ENCODE assay signal across 9 cellular contexts in genomic region chr3:9826815-9827574, GRCh38. TPM values are rescaled to one million over a fixed set of nuclear protein-coding genes. Genes with fewer than 3 reads are reported as not detected.
A peak's percentile ranks its signal among the peaks of the same experiment; 100 is the strongest.
DNase-seq lines count a peak whose midpoint lies in the region; ATAC-seq, FAIRE-seq and TF ChIP-seq lines count a peak whose summit lies in the region.
"Had no signal": no experiment of that assay in that cellular context is flagged by ENCODE, and none has a peak within 500 bp of the region (broad histone marks: within the 10 kb centered on the region; RNA-seq: fewer than 3 reads in every experiment).

No MANE protein-coding gene starts in this region.

- H2BK120ac ChIP-seq in IMR-90 (ENCODE audit: low read depth, low read length), result no peak overlapping the region

- no peak overlapping the region for H4K8ac ChIP-seq in IMR-90 (ENCODE audit: low read depth in 2 of 2, low read length in 2 of 2)

- H3K14ac ChIP-seq in IMR-90 (replicated peaks; ENCODE audit: low read depth, low read length), result no peak overlapping the region

- no peaks in the 10 kb centered on the region for H3K27me3 ChIP-seq in IMR-90 (ENCODE audit: control insufficient read depth, insufficient read depth, low read length)

- TF ChIP-seq POLR2A in IMR-90 (IDR thresholded peaks at IDR 0.05; ENCODE audit: low read depth, low read length) (no peak), H54 (IDR thresholded peaks at IDR 0.05; ENCODE audit: low read depth, low read length) (no peak)

- DNase-seq in Calu3, result peak; percentile 43
- DNase-seq in IMR-90, result no peak
- DNase-seq in activated CD8-positive, alpha-beta T cell treated with anti-CD3 and anti-CD28 coated beads for 36 hours, result peak; percentile 51
- no peak for DNase-seq in left colon
- no peak for DNase-seq in NCI-H1105 treated with DMSO at 0.1 percent for 48 hours (lab: John Stamatoyannopoulos, UW)
- DNase-seq in H54 (ENCODE audit: insufficient read length, low spot score), result no peak

- H2BK5ac ChIP-seq in IMR-90 (ENCODE audit: low read depth, low read length, poor library complexity, severe bottlenecking), result no peak overlapping the region

- no peaks in the 10 kb centered on the region for H3K9me3 ChIP-seq in IMR-90 (ENCODE audit: control insufficient read depth, insufficient read depth, low read length)

- H3K4me1 ChIP-seq in IMR-90 (ENCODE audit: control insufficient read depth, insufficient read depth, low read length), result no peaks in the 10 kb centered on the region

- intact Hi-C loops in Calu3 (cut with micrococcal nuclease; ENCODE audit: unreplicated experiment), result no loop called here
- intact Hi-C loops in IMR-90 (cut with micrococcal nuclease), result no loop called here
- intact Hi-C loops in activated CD8-positive, alpha-beta T cell treated with anti-CD3 and anti-CD28 coated beads for 36 hours (cut with micrococcal nuclease), result no loop called here
- intact Hi-C loops in left colon (cut with DNase I, micrococcal nuclease), result no loop called here

- no TSS peak for BruUV-seq in Calu3 (replicated peaks; lab: Mats Ljungman, UMichigan)
- no TSS peak for BruUV-seq in IMR-90 (replicated peaks; lab: Mats Ljungman, UMichigan)

- peak overlapping the region; percentile 55 for H2AK9ac ChIP-seq in IMR-90 (replicated peaks; ENCODE audit: low read depth, low read length, poor library complexity)

- no peak overlapping the region for H3K27ac ChIP-seq in IMR-90 (ENCODE audit: insufficient read depth, low read length)

- CTCF ChIA-PET in Calu3 (lab: Charles Lee), result interaction anchor here (0.6 to 1.2 kb wide), 2 partner anchors 119 to 574 kb away, joined by 3 to 6 read pairs; no protein-coding TSS in a partner anchor
- CTCF ChIA-PET in IMR-90 (lab: Yijun Ruan, JAX), result no interaction called here
- CTCF ChIA-PET in activated CD8-positive, alpha-beta T cell treated with anti-CD3 and anti-CD28 coated beads for 36 hours (lab: Charles Lee), result interaction anchor here (0.7 to 2.0 kb wide), 11 partner anchors 10 to 138 kb away, joined by 3 to 6 read pairs (median 3); no protein-coding TSS in a partner anchor

- H3K4me3 Mint-ChIP-seq in Calu3 (ENCODE audit: low read depth, unreplicated experiment), result no peak overlapping the region
- no peak overlapping the region for H3K4me3 Mint-ChIP-seq in activated CD8-positive, alpha-beta T cell treated with anti-CD3 and anti-CD28 coated beads for 36 hours
- H3K4me3 Mint-ChIP-seq: central memory CD8-positive, alpha-beta T cell had no signal

- 65% methylated on average over 3 of the region's 20 CpGs; no CpG with 5 or more reads in 1 of the 2 experiments for WGBS in IMR-90 (ENCODE audit: extremely low coverage in 2 of 2, insufficient read length in 1 of 2), 2 experiments

- no peak overlapping the region for H3K27ac Mint-ChIP-seq in Calu3 (ENCODE audit: unreplicated experiment)
- H3K27ac Mint-ChIP-seq in activated CD8-positive, alpha-beta T cell treated with anti-CD3 and anti-CD28 coated beads for 36 hours, result no peak overlapping the region

- H4K91ac ChIP-seq in IMR-90 (ENCODE audit: insufficient read depth, low read depth, low read length), result no peak overlapping the region

- dilution Hi-C loops in IMR-90 (cut with HindIII; ENCODE audit: low sequenced_read_pairs, unreplicated experiment), result no loop called here

- H3K36me3 ChIP-seq in IMR-90 (ENCODE audit: control insufficient read depth, insufficient read depth, low read length), result peaks cover 20% of the 10 kb centered on the region

- H3K79me1 ChIP-seq in IMR-90 (ENCODE audit: low read depth in 1 of 2, low read length in 2 of 2), result no peaks in the 10 kb centered on the region

- no peak overlapping the region for H3K23ac ChIP-seq in IMR-90 (ENCODE audit: low read depth, low read length)

- no peaks in the 10 kb centered on the region for H3K9me3 Mint-ChIP-seq in Calu3 (ENCODE audit: low read depth, unreplicated experiment)
- H3K9me3 Mint-ChIP-seq in activated CD8-positive, alpha-beta T cell treated with anti-CD3 and anti-CD28 coated beads for 36 hours, result no peaks in the 10 kb centered on the region
- H3K9me3 Mint-ChIP-seq: central memory CD8-positive, alpha-beta T cell had no signal

- no peak overlapping the region for H4K5ac ChIP-seq in IMR-90 (ENCODE audit: low read depth, low read length)

- H3K18ac ChIP-seq in IMR-90 (ENCODE audit: low read depth, low read length), result no peak overlapping the region

- H2AFZ ChIP-seq in IMR-90 (replicated peaks; ENCODE audit: low read length, poor library complexity), result peak overlapping the region; percentile 51

- POLR2A ChIA-PET in IMR-90 (lab: Charles Lee; ENCODE audit: unreplicated experiment), result no interaction called here
- POLR2A ChIA-PET in activated CD8-positive, alpha-beta T cell treated with anti-CD3 and anti-CD28 coated beads for 36 hours (lab: Charles Lee), result interaction anchor here (1.1 to 1.4 kb wide), 2 partner anchors 13 to 16 kb away, joined by 3 to 4 read pairs; partner anchors contain the start of gene TTLL3

- H2AK5ac ChIP-seq in IMR-90 (ENCODE audit: low read depth, low read length), result no peak overlapping the region

- no peak overlapping the region for H3K56ac ChIP-seq in IMR-90 (ENCODE audit: extremely low read depth, insufficient read depth, low read length)

- no peaks in the 10 kb centered on the region for H3K4me1 Mint-ChIP-seq in Calu3 (ENCODE audit: low read depth, unreplicated experiment)
- peaks cover 7% of the 10 kb centered on the region for H3K4me1 Mint-ChIP-seq in activated CD8-positive, alpha-beta T cell treated with anti-CD3 and anti-CD28 coated beads for 36 hours (ENCODE audit: low read depth)

- ATAC-seq in IMR-90 (ENCODE audit: low read depth) (peak; percentile 37; the same call in 1 of the 2 replicates), left colon (peak; percentile 67), GM19452 (IDR thresholded peaks at IDR 0.05; ENCODE audit: unreplicated experiment) (no peak), GM18517 (IDR thresholded peaks at IDR 0.05; ENCODE audit: unreplicated experiment) (no peak)
- peak; percentile 75 for ATAC-seq in activated CD8-positive, alpha-beta T cell treated with anti-CD3 and anti-CD28 coated beads for 36 hours

- 0 out of 2 replicates have a peak, but pooled peaks cover 3% of the 10 kb centered on the region for H3K9me1 ChIP-seq in IMR-90 (ENCODE audit: insufficient read depth, low read length)

- no peak for FAIRE-seq in H54 (lab: Jason Lieb, UNC)

- H4K20me1 ChIP-seq in IMR-90 (ENCODE audit: insufficient read depth, low read length), result no peaks in the 10 kb centered on the region

- no peak for TF ChIP-seq CTCF in Calu3 (IDR thresholded peaks at IDR 0.05; ENCODE audit: unreplicated experiment)
- peak; percentile 13; the same call in 1 of the 2 replicates for TF ChIP-seq CTCF in IMR-90 (conservative IDR thresholded peaks at IDR 0.05; ENCODE audit: low read depth, low read length)
- TF ChIP-seq CTCF in activated CD8-positive, alpha-beta T cell treated with anti-CD3 and anti-CD28 coated beads for 36 hours (IDR thresholded peaks at IDR 0.05), result peak; percentile 43

- H3K9ac ChIP-seq in IMR-90 (ENCODE audit: low read depth, low read length), result no peak overlapping the region

- no peak overlapping the region for H3K4ac ChIP-seq in IMR-90 (ENCODE audit: low read depth, low read length)

- H3K27me3 Mint-ChIP-seq in Calu3 (ENCODE audit: unreplicated experiment), result no peaks in the 10 kb centered on the region
- H3K27me3 Mint-ChIP-seq in activated CD8-positive, alpha-beta T cell treated with anti-CD3 and anti-CD28 coated beads for 36 hours, result no peaks in the 10 kb centered on the region
- H3K27me3 Mint-ChIP-seq: central memory CD8-positive, alpha-beta T cell had no signal

- H3K4me3 ChIP-seq in IMR-90 (ENCODE audit: insufficient read depth, low read depth, low read length), result no peak overlapping the region

- H2BK20ac ChIP-seq in IMR-90 (ENCODE audit: low read depth, low read length), result no peak overlapping the region

- in situ Hi-C loops in IMR-90 (cut with MboI; ENCODE audit: low sequenced_read_pairs), result no loop called here

- H3K36me3 Mint-ChIP-seq in Calu3 (ENCODE audit: insufficient read depth, unreplicated experiment), result peaks cover 5% of the 10 kb centered on the region
- H3K36me3 Mint-ChIP-seq in activated CD8-positive, alpha-beta T cell treated with anti-CD3 and anti-CD28 coated beads for 36 hours (ENCODE audit: low read depth), result peaks cover 14% of the 10 kb centered on the region

- no peak overlapping the region for H2BK15ac ChIP-seq in IMR-90 (ENCODE audit: low read depth, low read length)

- no peak overlapping the region for H3K4me2 ChIP-seq in IMR-90 (ENCODE audit: low read depth, low read length)

- TF ChIP-seq RAD21 in IMR-90 (IDR thresholded peaks at IDR 0.05; ENCODE audit: low read length), result no peak; the same call in 1 of the 2 replicates

RNA-seq across cellular contexts. Expression of gene RPUSD3, which starts 16.8 kb away (rescaled TPM):
- total RNA-seq in Calu3 (2022) (30.9 and 41.7 TPM in 2 replicates), IMR-90 (2012; rRNA removed) (30.3 and 30.8 TPM in 2 replicates), left colon (10 to 100 TPM; 27.3 to 29.9 TPM)
- 49.4 and 53.0 TPM in 2 replicates for polyA plus RNA-seq in IMR-90 (2012; rRNA removed)
- polyA plus RNA-seq in IMR-90 (2012; cell fraction: cytosol; rRNA removed), result 28.1 and 48.8 TPM in 2 replicates
- polyA plus RNA-seq in IMR-90 (2012; cell fraction: nucleus; rRNA removed; ENCODE audit: low replicate concordance), result 30.5 and 49.8 TPM in 2 replicates
- 10 to 100 TPM; 78.8 to 83.5 TPM for total RNA-seq in activated CD8-positive, alpha-beta T cell treated with anti-CD3 and anti-CD28 coated beads for 36 hours

RNA-seq across cellular contexts. Expression of gene TTLL3, which starts 16.9 kb away (rescaled TPM):
- total RNA-seq in Calu3 (2022) (19.5 and 21.9 TPM in 2 replicates), IMR-90 (2012; rRNA removed) (5.8 and 6.8 TPM in 2 replicates), left colon (10 to 100 TPM; 40.2 to 47.1 TPM)
- 37.4 and 43.4 TPM in 2 replicates for polyA plus RNA-seq in IMR-90 (2012; rRNA removed)
- polyA plus RNA-seq in IMR-90 (2012; cell fraction: cytosol; rRNA removed), result 11.2 TPM in 2 replicates
- polyA plus RNA-seq in IMR-90 (2012; cell fraction: nucleus; rRNA removed; ENCODE audit: low replicate concordance), result 411 and 417 TPM in 2 replicates
- 10 to 100 TPM; 52.4 to 61.1 TPM for total RNA-seq in activated CD8-positive, alpha-beta T cell treated with anti-CD3 and anti-CD28 coated beads for 36 hours

RNA-seq across cellular contexts. Expression of gene ARPC4, which starts 34.1 kb away (rescaled TPM):
- total RNA-seq in Calu3 (2022) (133 and 141 TPM in 2 replicates), IMR-90 (2012; rRNA removed) (383 and 405 TPM in 2 replicates), left colon (100 to 1,000 TPM; 215 to 222 TPM)
- polyA plus RNA-seq in IMR-90 (2012; rRNA removed), result 160 and 188 TPM in 2 replicates
- polyA plus RNA-seq in IMR-90 (2012; cell fraction: cytosol; rRNA removed), result 123 and 177 TPM in 2 replicates
- polyA plus RNA-seq in IMR-90 (2012; cell fraction: nucleus; rRNA removed; ENCODE audit: low replicate concordance), result 64.3 and 102 TPM in 2 replicates
- total RNA-seq in activated CD8-positive, alpha-beta T cell treated with anti-CD3 and anti-CD28 coated beads for 36 hours, result 100 to 1,000 TPM; 205 to 208 TPM

RNA-seq across cellular contexts. Expression of gene TADA3, which starts 34.7 kb away (rescaled TPM):
- 45.8 and 48.5 TPM in 2 replicates for total RNA-seq in Calu3 (2022)
- total RNA-seq in IMR-90 (2012; rRNA removed), result 69.7 and 83.0 TPM in 2 replicates
- 68.0 and 69.7 TPM in 2 replicates for polyA plus RNA-seq in IMR-90 (2012; rRNA removed)
- 67.8 and 79.3 TPM in 2 replicates for polyA plus RNA-seq in IMR-90 (2012; cell fraction: cytosol; rRNA removed)
- polyA plus RNA-seq in IMR-90 (2012; cell fraction: nucleus; rRNA removed; ENCODE audit: low replicate concordance), result 37.7 and 38.4 TPM in 2 replicates
- total RNA-seq in activated CD8-positive, alpha-beta T cell treated with anti-CD3 and anti-CD28 coated beads for 36 hours, result 10 to 100 TPM; 57.5 to 58.3 TPM
- 10 to 100 TPM; 54.1 to 67.0 TPM for total RNA-seq in left colon

RNA-seq across cellular contexts. Expression of gene CIDEC, which starts 53.1 kb away (rescaled TPM):
- total RNA-seq in Calu3 (2022) (0.71 and 1.3 TPM in 2 replicates), IMR-90 (2012; rRNA removed) (not detected in 2 replicates), left colon (10 to 100 TPM; 24.6 to 26.2 TPM)
- 0.09 TPM in 1 of 2 replicates, not detected in the other for polyA plus RNA-seq in IMR-90 (2012; rRNA removed)
- 0.07 and 0.11 TPM in 2 replicates for polyA plus RNA-seq in IMR-90 (2012; cell fraction: cytosol; rRNA removed)
- not detected in 2 replicates for polyA plus RNA-seq in IMR-90 (2012; cell fraction: nucleus; rRNA removed; ENCODE audit: low replicate concordance)
- total RNA-seq in activated CD8-positive, alpha-beta T cell treated with anti-CD3 and anti-CD28 coated beads for 36 hours, result not detected

Comparison
In these comparisons a context has a peak if more than half of its experiments do, and no peak if none do; other contexts are left out.
1. DNase-seq: peak in Calu3 (single experiment) and activated CD8-positive, alpha-beta T cell treated with anti-CD3 and anti-CD28 coated beads for 36 hours (single experiment); none in IMR-90 (single experiment), left colon (0 of 2), NCI-H1105 treated with DMSO at 0.1 percent for 48 hours (single experiment) and H54 (single experiment).
2. ATAC-seq: peak in IMR-90 (single experiment), activated CD8-positive, alpha-beta T cell treated with anti-CD3 and anti-CD28 coated beads for 36 hours (single experiment) and left colon (single experiment); none in GM19452 (single experiment) and GM18517 (single experiment).